ENCODE assay signal across 17 cellular contexts in genomic region chr21:25329227-25329626, GRCh38.
A peak's percentile ranks its signal among the peaks of the same experiment; 100 is the strongest.
DNase-seq lines count a peak whose midpoint lies in the region; TF ChIP-seq lines count a peak whose summit lies in the region.
"Had no signal": no experiment of that assay in that cellular context is flagged by ENCODE, and none has a peak within 500 bp of the region (broad histone marks: within the 10 kb centered on the region; RNA-seq: fewer than 3 reads in every experiment).

No MANE protein-coding gene starts in this region.

- H3K27ac Mint-ChIP-seq in mesothelial cell of epicardium = no peak overlapping the region
- H3K27ac Mint-ChIP-seq: activated CD4-positive, alpha-beta memory T cell treated with anti-CD3 and anti-CD28 coated beads for 36 hours had no signal

- H3K4me3 Mint-ChIP-seq in mesothelial cell of epicardium = no peak overlapping the region
- H3K4me3 Mint-ChIP-seq: activated CD4-positive, alpha-beta memory T cell treated with anti-CD3 and anti-CD28 coated beads for 36 hours had no signal

- H3K27me3 Mint-ChIP-seq in mesothelial cell of epicardium (ENCODE audit: low read depth) = no peaks in the 10 kb centered on the region
- H3K27me3 Mint-ChIP-seq: activated CD4-positive, alpha-beta memory T cell treated with anti-CD3 and anti-CD28 coated beads for 36 hours had no signal

- H3K9me3 Mint-ChIP-seq in mesothelial cell of epicardium = peaks cover 1% of the 10 kb centered on the region
- H3K9me3 Mint-ChIP-seq: activated CD4-positive, alpha-beta memory T cell treated with anti-CD3 and anti-CD28 coated beads for 36 hours had no signal

- TF ChIP-seq CTCF in AG04449 (IDR thresholded peaks at IDR 0.05; ENCODE audit: insufficient read depth, low read length, missing control alignments) (no peak), astrocyte of the cerebellum (IDR thresholded peaks at IDR 0.05; ENCODE audit: low read depth, low read length, missing control alignments) (no peak), mesothelial cell of epicardium (IDR thresholded peaks at IDR 0.05; ENCODE audit: unreplicated experiment) (no peak)

- peaks cover 3% of the 10 kb centered on the region for H3K4me1 Mint-ChIP-seq in mesothelial cell of epicardium

- no peak overlapping the region for H3K4me3 ChIP-seq in AG04449 (ENCODE audit: low read depth, low read length)
- no peak overlapping the region for H3K4me3 ChIP-seq in astrocyte of the cerebellum (ENCODE audit: low read depth, low read length)
- H3K4me3 ChIP-seq: thoracic aorta had no signal

- DNase-seq in AG04449 (ENCODE audit: low read depth, low spot score) (peak; percentile 74), HS-27A (ENCODE audit: low read depth) (peak; percentile 79), astrocyte of the cerebellum (ENCODE audit: low read depth) (peak; percentile 37), hepatic stellate cell (ENCODE audit: low spot score) (peak; percentile 11), mesothelial cell of epicardium (ENCODE audit: low spot score in 2 of 2, unreplicated experiment in 2 of 2) (no peak), COLO829 (ENCODE audit: low spot score) (no peak), HUDEP-2 (lab: John Stamatoyannopoulos, UW; ENCODE audit: unreplicated experiment in 76 of 76) (no peak), HK-2 (ENCODE audit: unreplicated experiment) (no peak)
- DNase-seq: activated CD4-positive, alpha-beta memory T cell treated with anti-CD3 and anti-CD28 coated beads for 36 hours; activated effector memory CD4-positive, alpha-beta T cell treated with Interleukin-2 at 50 U/mL for 16 hours; BE2C; caudate nucleus; NCI-H2029 treated with DMSO at 0.1 percent for 48 hours; NCI-H748 treated with DMSO at 0.1 percent for 48 hours; SHP77 treated with DMSO at 0.1 percent for 48 hours; stimulated activated CD4-positive, alpha-beta T cell treated with anti-CD3 and anti-CD28 coated beads, Interleukin-12 subunit alpha, Interleukin-12 subunit beta, amount 100 ng/mL, for 4 hours had no signal

- POLR2A ChIA-PET in AG04449 (lab: Yijun Ruan, JAX) = interaction anchor here (2.8 kb wide), 1 partner anchor 41 kb away, joined by 16 read pairs; no protein-coding TSS in a partner anchor

- in situ Hi-C loops in astrocyte of the cerebellum (cut with HindIII; ENCODE audit: low sequenced_read_pairs) = no loop called here

- CTCF ChIA-PET in AG04449 (lab: Yijun Ruan, JAX) = interaction anchor here (1.5 to 1.9 kb wide), 2 partner anchors 15 to 57 kb away, joined by 4 to 6 read pairs; no protein-coding TSS in a partner anchor

- no peaks in the 10 kb centered on the region for H3K36me3 Mint-ChIP-seq in mesothelial cell of epicardium
- H3K36me3 Mint-ChIP-seq: activated CD4-positive, alpha-beta memory T cell treated with anti-CD3 and anti-CD28 coated beads for 36 hours had no signal

Comparison
In these comparisons a context has a peak if more than half of its experiments do, and no peak if none do; other contexts are left out.
1. DNase-seq: peak in AG04449 (single experiment), HS-27A (single experiment), astrocyte of the cerebellum (single experiment) and hepatic stellate cell (single experiment); none in mesothelial cell of epicardium (0 of 2), COLO829 (single experiment), HUDEP-2 (0 of 76) and HK-2 (single experiment).